Comparison of ENCODE assay signal across 16 cellular contexts in the genomic region with DNA sequence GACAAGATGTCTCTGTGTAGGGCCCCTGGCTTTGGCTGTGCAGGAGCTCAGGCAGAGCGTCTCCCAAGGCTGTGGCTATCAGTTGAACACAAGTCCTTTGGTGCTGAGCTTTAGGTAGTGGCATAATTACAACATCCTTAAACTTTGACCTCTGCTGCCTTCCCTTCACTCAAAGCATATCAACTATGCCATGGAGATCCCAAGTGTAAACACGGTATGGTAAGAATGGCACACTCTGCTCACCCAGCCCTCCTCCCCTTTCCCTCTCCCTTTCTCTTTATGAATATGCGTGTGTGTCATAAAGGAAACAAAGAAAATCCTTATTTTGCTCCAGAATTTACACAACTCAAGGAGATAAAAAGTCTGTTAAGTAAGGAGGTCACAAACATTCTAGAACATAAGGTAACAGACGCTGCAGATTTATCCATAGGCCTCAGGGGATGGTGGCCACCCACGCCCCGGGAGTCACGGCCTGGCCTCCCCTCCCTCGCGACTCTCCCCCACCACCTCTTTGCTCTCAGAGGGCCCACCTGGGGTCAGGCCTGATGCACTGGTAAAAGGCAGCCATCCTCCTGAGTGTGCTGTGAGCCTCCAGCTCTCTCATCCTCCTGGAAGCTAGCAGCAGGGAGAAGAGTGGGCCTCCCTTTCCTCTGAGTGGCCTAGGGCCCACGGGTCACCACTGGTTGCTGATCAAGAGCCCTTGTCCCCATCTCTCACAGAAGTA.
DNase-seq lines count a peak whose midpoint lies in the region; ATAC-seq and TF ChIP-seq lines count a peak whose summit lies in the region.
"Had no signal": no experiment of that assay in that cellular context is flagged by ENCODE, and none has a peak within 500 bp of the region (broad histone marks: within the 10 kb centered on the region; RNA-seq: fewer than 3 reads in every experiment).

No MANE protein-coding gene starts in this region.

- H4K20me1 ChIP-seq in PC-9 (ENCODE audit: insufficient read depth), result no peaks in the 10 kb centered on the region

- peak overlapping the region; percentile 95 for H3K27ac ChIP-seq in PC-9
- peak overlapping the region; percentile 59 for H3K27ac ChIP-seq in foreskin keratinocyte
- H3K27ac ChIP-seq in temporal lobe (ENCODE audit: low read depth, low read length), result peak overlapping the region; percentile 54

- peak overlapping the region; percentile 67 for H2AFZ ChIP-seq in PC-9

- H3K36me3 ChIP-seq in PC-9 (ENCODE audit: low read depth), result peaks cover 9% of the 10 kb centered on the region; the same call in 1 of the 2 replicates

- peak; percentile 50 for DNase-seq in NCI-H2107 treated with DMSO at 0.1 percent for 48 hours (lab: John Stamatoyannopoulos, UW; ENCODE audit: unreplicated experiment)
- DNase-seq in NCI-H2107 (lab: John Stamatoyannopoulos, UW), result no peak
- peak; percentile 36 to 91 for DNase-seq in PC-9
- peak in 1 of 2 donors; percentile 18 for DNase-seq in foreskin keratinocyte
- no peak for DNase-seq in hippocampal formation (lab: John Stamatoyannopoulos, UW)
- no peak for DNase-seq in H4 (ENCODE audit: low spot score)
- DNase-seq: activated B cell treated with CpG ODN at 0.5 μM for 24 hours; activated T-cell treated with anti-CD3 and anti-CD28 coated beads, Interleukin-2, amount 50 U/mL, for 24 hours; aorta; head of caudate nucleus; Karpas-422; occipital lobe; SK-N-SH had no signal

- ATAC-seq in foreskin keratinocyte (no peak), GM18505 (IDR thresholded peaks at IDR 0.05; ENCODE audit: unreplicated experiment) (no peak)

- H3K4me3 ChIP-seq in PC-9, result peak overlapping the region; percentile 63
- H3K4me3 ChIP-seq: lung had no signal

- H3K9me3 ChIP-seq in PC-9 (ENCODE audit: insufficient read depth, low read depth), result no peaks in the 10 kb centered on the region
- H3K9me3 ChIP-seq: SK-N-SH had no signal

- peaks cover 37% of the 10 kb centered on the region for H3K79me2 ChIP-seq in PC-9 (ENCODE audit: low read depth)

- intact Hi-C loops in PC-9 (cut with micrococcal nuclease; ENCODE audit: unreplicated experiment), result loop anchor here (1.0 to 2.0 kb wide), 10 partner anchors 32 to 388 kb away; a partner anchor contains a TSS

- CTCF ChIA-PET in PC-9 (lab: Charles Lee), result no interaction called here

- no TSS peak for BruUV-seq in PC-9 (replicated peaks; lab: Mats Ljungman, UMichigan)

- TF ChIP-seq POLR2A in GM18505 (IDR thresholded peaks at IDR 0.05; ENCODE audit: borderline replicate concordance, extremely low read depth, insufficient read depth, insufficient read length), result no peak

- H3K9me2 ChIP-seq in PC-9 (ENCODE audit: insufficient read depth), result no peaks in the 10 kb centered on the region
- H3K9me2 ChIP-seq: SK-N-SH had no signal

- peaks cover 64% of the 10 kb centered on the region for H3F3A ChIP-seq in PC-9 (ENCODE audit: insufficient read depth, low read depth)

- H3K27me3 ChIP-seq in PC-9 (ENCODE audit: insufficient read depth, low read depth) (no peaks in the 10 kb centered on the region), foreskin keratinocyte (no peaks in the 10 kb centered on the region)

- TF ChIP-seq CTCF in PC-9 (conservative IDR thresholded peaks at IDR 0.05) (no peak), foreskin keratinocyte (conservative IDR thresholded peaks at IDR 0.05) (no peak)

- H3K4me1 ChIP-seq in PC-9 (replicated peaks; ENCODE audit: insufficient read depth) (peaks cover 67% of the 10 kb centered on the region), foreskin keratinocyte (peaks cover 40% of the 10 kb centered on the region)

- POLR2A ChIA-PET in PC-9 (lab: Charles Lee; ENCODE audit: unreplicated experiment), result interaction anchor here (0.6 to 1.2 kb wide), 10 partner anchors 39 to 1223 kb away, joined by 3 to 7 read pairs (median 4); a partner anchor contains a TSS

- H3K4me2 ChIP-seq in PC-9, result peak overlapping the region; percentile 86
- H3K4me2 ChIP-seq: SK-N-SH had no signal

Comparison
In these comparisons a context has a peak if more than half of its experiments do, and no peak if none do; other contexts are left out.
1. DNase-seq: peak in NCI-H2107 treated with DMSO at 0.1 percent for 48 hours (single experiment) and PC-9 (2 of 2); none in NCI-H2107 (single experiment), hippocampal formation (0 of 2) and H4 (single experiment).
2. Peak in every context shown above with its lines, with median percentiles within 50 percentile points of each other: H3K27ac ChIP-seq.